Comparison of ENCODE assay signal across 32 cellular contexts in the genomic region with DNA sequence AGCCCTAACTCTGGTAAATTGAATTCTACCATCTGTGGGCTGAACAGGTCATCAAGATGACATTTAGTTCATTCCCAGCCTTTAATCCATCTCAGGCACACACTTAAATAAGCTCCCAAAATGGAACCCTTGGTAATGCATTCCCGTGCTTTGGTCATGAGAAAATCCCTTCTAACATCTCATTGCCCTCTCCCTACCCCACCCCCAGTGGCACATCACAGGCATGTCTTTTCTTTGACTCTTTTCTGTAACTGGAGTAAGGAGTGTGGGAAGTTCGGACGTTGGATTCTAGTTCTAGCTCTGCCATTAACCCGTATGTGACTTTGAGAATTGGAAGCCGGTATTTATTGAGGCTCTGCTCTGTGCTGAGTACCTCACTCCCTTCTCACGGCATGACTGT. TPM values are rescaled to one million over a fixed set of nuclear protein-coding genes. Genes with fewer than 3 reads are reported as not detected.
"Had no signal": no experiment of that assay in that cellular context is flagged by ENCODE, and none has a peak within 500 bp of the region (broad histone marks: within the 10 kb centered on the region; RNA-seq: fewer than 3 reads in every experiment).

No MANE protein-coding gene starts in this region.

- H3K4me3 ChIP-seq: gastroesophageal sphincter, hepatocyte, ovary, sigmoid colon, smooth muscle cell, upper lobe of left lung, vagina had no signal

- H3K79me2 ChIP-seq: hepatocyte had no signal

- H3K27ac ChIP-seq: gastroesophageal sphincter, hepatocyte, ovary, sigmoid colon, vagina had no signal

- H3K36me3 ChIP-seq: gastroesophageal sphincter, neutrophil, ovary, sigmoid colon, upper lobe of left lung, vagina had no signal

- H3K9me3 ChIP-seq: vagina had no signal

- H3K4me2 ChIP-seq: hepatocyte, smooth muscle cell had no signal

- FAIRE-seq: bronchial epithelial cell, endometrium, kidney had no signal

- DNase-seq: activated CD4-positive, alpha-beta T cell treated with anti-CD3 and anti-CD28 coated beads for 1 hour; activated CD4-positive, alpha-beta T cell treated with anti-CD3 and anti-CD28 coated beads, Interleukin-2, amount 50 U/mL, for 4 hours; activated naive CD4-positive, alpha-beta T cell; activated T-cell treated with anti-CD3 and anti-CD28 coated beads for 4 hours; activated T-cell treated with anti-CD3 and anti-CD28 coated beads, Interleukin-2, amount 50 U/mL, for 72 hours; anterior cingulate cortex; effector CD4-positive, alpha-beta T cell; mesendoderm; nephron progenitor cell; ovary; retina; sigmoid colon; stimulated activated CD4-positive, alpha-beta T cell treated with anti-CD3 and anti-CD28 coated beads, Interleukin-1b, Interleukin-23, amount 100 ng/mL, for 48 hours; stimulated activated CD4-positive, alpha-beta T cell treated with anti-CD3 and anti-CD28 coated beads, Interleukin-4, amount 100 ng/mL, for 4 hours; stimulated activated CD8-positive, alpha-beta memory T cell treated with anti-CD3 and anti-CD28 coated beads, Interleukin-4, amount 100 ng/mL, for 48 hours; stimulated activated naive B cell treated with anti-CD40 and anti-IgM and Interleukin-4, amounts not matched to agents 10 μg/mL and 1 μg/mL and 100 μg/mL, for 72 hours; T-helper 2 cell; upper lobe of left lung had no signal

- H3K4me1 ChIP-seq: gastroesophageal sphincter, sigmoid colon, upper lobe of left lung, vagina had no signal

- H2AFZ ChIP-seq: hepatocyte had no signal

- ATAC-seq: activated naive CD4-positive, alpha-beta T cell treated with anti-CD3 and anti-CD28 coated beads, Interleukin-2, amount 50 U/mL, for 72 hours; activated T-cell treated with anti-CD3 and anti-CD28 coated beads, Interleukin-2, amount 50 U/mL, for 72 hours; gastroesophageal sphincter; stimulated activated naive B cell treated with anti-CD40 and anti-IgM and Interleukin-4, amounts not matched to agents 10 μg/mL and 1 μg/mL and 100 μg/mL, for 72 hours; WTC11 had no signal

- H3K27me3 ChIP-seq: hepatocyte, neutrophil, ovary, sigmoid colon, upper lobe of left lung, vagina had no signal

RNA-seq across cellular contexts. Expression of gene MYOG, which starts 13.3 kb away (rescaled TPM):
- total RNA-seq: activated naive CD4-positive, alpha-beta T cell treated with anti-CD3 and anti-CD28 coated beads, Interleukin-2, amount 50 U/mL, for 72 hours; activated T-cell treated with anti-CD3 and anti-CD28 coated beads, Interleukin-2, amount 50 U/mL, for 72 hours; bronchial epithelial cell; epithelial cell of proximal tubule; hepatocyte; kidney; lower leg skin; mononuclear cell; ovary; progenitor cell of endocrine pancreas; sigmoid colon; smooth muscle cell; upper lobe of left lung; vagina; WTC11 had no signal
- polyA plus RNA-seq: hepatocyte, ovary, sigmoid colon, smooth muscle cell had no signal

RNA-seq across cellular contexts. Expression of gene ADORA1, which starts 28.4 kb away (rescaled TPM):
- total RNA-seq: activated naive CD4-positive, alpha-beta T cell treated with anti-CD3 and anti-CD28 coated beads, Interleukin-2, amount 50 U/mL, for 72 hours; activated T-cell treated with anti-CD3 and anti-CD28 coated beads, Interleukin-2, amount 50 U/mL, for 72 hours; mononuclear cell had no signal
